Comparison of ENCODE assay signal across 14 cellular contexts in genomic region chr4:7678318-7678852, GRCh38.
DNase-seq lines count a peak whose midpoint lies in the region; ATAC-seq and TF ChIP-seq lines count a peak whose summit lies in the region.
"Had no signal": no experiment of that assay in that cellular context is flagged by ENCODE, and none has a peak within 500 bp of the region (broad histone marks: within the 10 kb centered on the region; RNA-seq: fewer than 3 reads in every experiment).

No MANE protein-coding gene starts in this region.

- H3K9ac ChIP-seq in BLaER1: no peak overlapping the region

- no peaks in the 10 kb centered on the region for H4K20me1 ChIP-seq in BLaER1

- in situ Hi-C loops in HAP-1 (cut with MboI; ENCODE audit: low sequenced_read_pairs): no loop called here

- H3K27me3 Mint-ChIP-seq in chondrocyte (ENCODE audit: low read depth) (peaks cover 37% of the 10 kb centered on the region), nephron progenitor cell (ENCODE audit: low read depth, poor library complexity) (peaks cover 14% of the 10 kb centered on the region)
- H3K27me3 Mint-ChIP-seq in activated T-cell treated with anti-CD3 and anti-CD28 coated beads, Interleukin-2, amount 50 U/mL, for 4 hours (ENCODE audit: low read depth): peaks cover 3% of the 10 kb centered on the region

- H3K4me2 ChIP-seq in BLaER1: peak overlapping the region; percentile 54

- DNase-seq in chondrocyte (ENCODE audit: low spot score) (peak; percentile 68), nephron progenitor cell (no peak), HAP-1 (ENCODE audit: low spot score in 2 of 2) (no peak), mucosa of gallbladder (ENCODE audit: low spot score) (no peak)
- DNase-seq in activated T-cell treated with anti-CD3 and anti-CD28 coated beads, Interleukin-2, amount 50 U/mL, for 4 hours: no peak
- DNase-seq: AML-193; C1 segment of cervical spinal cord; Calu3; CD4-positive, alpha-beta T cell; DMS 273 treated with DMSO at 0.1 percent for 48 hours had no signal

- CTCF ChIA-PET in HEK293 (lab: Yijun Ruan, JAX): no interaction called here

- no peaks in the 10 kb centered on the region for H3K27me3 ChIP-seq in BLaER1
- H3K27me3 ChIP-seq in HAP-1 (ENCODE audit: low read depth): peaks cover 6% of the 10 kb centered on the region

- H3K4me3 ChIP-seq in BLaER1: no peak overlapping the region
- H3K4me3 ChIP-seq in HEK293 (ENCODE audit: low read depth, low read length): no peak overlapping the region
- no peak overlapping the region for H3K4me3 ChIP-seq in HAP-1

- H3K4me1 ChIP-seq in BLaER1: peaks cover 52% of the 10 kb centered on the region
- no peaks in the 10 kb centered on the region for H3K4me1 ChIP-seq in HEK293 (ENCODE audit: control insufficient read depth, insufficient read depth, low read length)
- H3K4me1 ChIP-seq in HAP-1: no peaks in the 10 kb centered on the region

- POLR2A ChIA-PET in HEK293 (lab: Yijun Ruan, JAX): no interaction called here

- no peaks in the 10 kb centered on the region for H3K9me3 ChIP-seq in BLaER1
- H3K9me3 ChIP-seq in HEK293 (ENCODE audit: control insufficient read depth, insufficient read depth, low read depth, low read length): no peaks in the 10 kb centered on the region
- H3K9me3 ChIP-seq in HAP-1: no peaks in the 10 kb centered on the region

- H3K27ac ChIP-seq in BLaER1 (no peak overlapping the region), HEK293 (ENCODE audit: extremely low read depth, low read depth, low read length) (no peak overlapping the region)
- H3K27ac ChIP-seq: HL-60 had no signal

- H3K36me3 ChIP-seq in BLaER1 (peaks cover 12% of the 10 kb centered on the region; the same call in 1 of the 2 replicates), HEK293 (ENCODE audit: control insufficient read depth in 2 of 2, insufficient read depth in 1 of 2, low read length in 2 of 2) (no peaks in the 10 kb centered on the region), HAP-1 (replicated peaks) (no peaks in the 10 kb centered on the region)

- no peak for TF ChIP-seq CTCF in HEK293 (tag by site-specific recombination; IDR thresholded peaks at IDR 0.05)
- TF ChIP-seq CTCF in chondrocyte (IDR thresholded peaks at IDR 0.05): no peak
- TF ChIP-seq CTCF in nephron progenitor cell (IDR thresholded peaks at IDR 0.05): no peak

- H3K4me1 Mint-ChIP-seq in chondrocyte (ENCODE audit: low read depth) (no peaks in the 10 kb centered on the region), nephron progenitor cell (peaks cover 33% of the 10 kb centered on the region)
- no peaks in the 10 kb centered on the region for H3K4me1 Mint-ChIP-seq in activated T-cell treated with anti-CD3 and anti-CD28 coated beads, Interleukin-2, amount 50 U/mL, for 4 hours (ENCODE audit: low read depth)

- H3K36me3 Mint-ChIP-seq in chondrocyte (ENCODE audit: low read depth) (peaks cover 12% of the 10 kb centered on the region), nephron progenitor cell (ENCODE audit: low read depth) (peaks cover 18% of the 10 kb centered on the region)
- no peaks in the 10 kb centered on the region for H3K36me3 Mint-ChIP-seq in activated T-cell treated with anti-CD3 and anti-CD28 coated beads, Interleukin-2, amount 50 U/mL, for 4 hours (ENCODE audit: insufficient read depth)

- no peak overlapping the region for H3K4me3 Mint-ChIP-seq in chondrocyte (ENCODE audit: unreplicated experiment)
- H3K4me3 Mint-ChIP-seq in nephron progenitor cell: no peak overlapping the region
- H3K4me3 Mint-ChIP-seq in activated T-cell treated with anti-CD3 and anti-CD28 coated beads, Interleukin-2, amount 50 U/mL, for 4 hours: no peak overlapping the region
- H3K4me3 Mint-ChIP-seq: CD4-positive, alpha-beta T cell had no signal

- H3K9me3 Mint-ChIP-seq in chondrocyte (ENCODE audit: low read depth): peaks cover 14% of the 10 kb centered on the region
- peaks cover 24% of the 10 kb centered on the region for H3K9me3 Mint-ChIP-seq in nephron progenitor cell
- peaks cover 7% of the 10 kb centered on the region for H3K9me3 Mint-ChIP-seq in activated T-cell treated with anti-CD3 and anti-CD28 coated beads, Interleukin-2, amount 50 U/mL, for 4 hours

- H3K27ac Mint-ChIP-seq in chondrocyte (ENCODE audit: unreplicated experiment) (no peak overlapping the region), nephron progenitor cell (peak overlapping the region; percentile 69)
- H3K27ac Mint-ChIP-seq: CD4-positive, alpha-beta T cell had no signal

- ATAC-seq in activated T-cell treated with anti-CD3 and anti-CD28 coated beads, Interleukin-2, amount 50 U/mL, for 4 hours: no peak
- ATAC-seq: HCT116 had no signal

TF ChIP-seq in HEK293, 187 proteins besides CTCF, POLR2A, EP300 and RAD21:
- 0 out of 2 replicates have a peak, but pooled peaks have one; percentile 53 for TF ChIP-seq ZNF768 (tag by site-specific recombination; IDR thresholded peaks at IDR 0.05)
- TF ChIP-seq ZNF274 (IDR thresholded peaks at IDR 0.05; ENCODE audit: low read length): no peak
- no peak for TF ChIP-seq ZNF274 (tag by site-specific recombination; IDR thresholded peaks at IDR 0.05; ENCODE audit: borderline replicate concordance)
